Comparison of ENCODE assay signal across 21 cellular contexts in genomic region chr5:143664623-143665022, GRCh38.
"Had no signal": no experiment of that assay in that cellular context is flagged by ENCODE, and none has a peak within 500 bp of the region (broad histone marks: within the 10 kb centered on the region; RNA-seq: fewer than 3 reads in every experiment).

No MANE protein-coding gene starts in this region.

- H3K9me3 Mint-ChIP-seq: dendritic cell treated with granulocyte-macrophage colony-stimulating factor and Interleukin-4, amounts not matched to agents 40 ng/mL and 50 ng/mL, for 4 days; effector memory CD8-positive, alpha-beta T cell; nephron progenitor cell; stimulated activated memory B cell treated with anti-CD40 and anti-IgM and Interleukin-4, amounts not matched to agents 10 μg/mL and 1 μg/mL and 100 μg/mL, for 72 hours; stimulated activated naive CD8-positive, alpha-beta T cell treated with anti-CD3 and anti-CD28 coated beads, Interleukin-15, Interleukin-2, amounts not matched to agents 100 ng/mL and 50 ng/mL, for 24 hours had no signal

- H3K36me3 Mint-ChIP-seq: stimulated activated memory B cell treated with anti-CD40 and anti-IgM and Interleukin-4, amounts not matched to agents 10 μg/mL and 1 μg/mL and 100 μg/mL, for 72 hours had no signal

- ATAC-seq: effector memory CD8-positive, alpha-beta T cell; gastrocnemius medialis; heart right ventricle; naive thymus-derived CD4-positive, alpha-beta T cell; psoas muscle; stimulated activated memory B cell treated with anti-CD40 and anti-IgM and Interleukin-4, amounts not matched to agents 10 μg/mL and 1 μg/mL and 100 μg/mL, for 72 hours had no signal

- H3K27ac Mint-ChIP-seq: dendritic cell treated with granulocyte-macrophage colony-stimulating factor and Interleukin-4, amounts not matched to agents 40 ng/mL and 50 ng/mL, for 4 days; effector memory CD8-positive, alpha-beta T cell; naive thymus-derived CD4-positive, alpha-beta T cell; nephron progenitor cell; stimulated activated memory B cell treated with anti-CD40 and anti-IgM and Interleukin-4, amounts not matched to agents 10 μg/mL and 1 μg/mL and 100 μg/mL, for 72 hours; stimulated activated naive CD8-positive, alpha-beta T cell treated with anti-CD3 and anti-CD28 coated beads, Interleukin-15, Interleukin-2, amounts not matched to agents 100 ng/mL and 50 ng/mL, for 24 hours had no signal

- DNase-seq: effector memory CD8-positive, alpha-beta T cell; gastrocnemius medialis; heart right ventricle; islet precursor cell; mammary epithelial cell; naive thymus-derived CD4-positive, alpha-beta T cell; nephron progenitor cell; psoas muscle; retina; right lobe of liver; stimulated activated CD4-positive, alpha-beta T cell treated with anti-CD3 and anti-CD28 coated beads, Interleukin-4, amount 100 ng/mL, for 1 hour; stimulated activated CD8-positive, alpha-beta memory T cell treated with anti-CD3 and anti-CD28 coated beads, Interleukin-4, amount 100 ng/mL, for 48 hours; tibial artery; upper lobe of left lung; uterus had no signal

- H3K27me3 Mint-ChIP-seq: dendritic cell treated with granulocyte-macrophage colony-stimulating factor and Interleukin-4, amounts not matched to agents 40 ng/mL and 50 ng/mL, for 4 days; effector memory CD8-positive, alpha-beta T cell; stimulated activated memory B cell treated with anti-CD40 and anti-IgM and Interleukin-4, amounts not matched to agents 10 μg/mL and 1 μg/mL and 100 μg/mL, for 72 hours; stimulated activated naive CD8-positive, alpha-beta T cell treated with anti-CD3 and anti-CD28 coated beads, Interleukin-15, Interleukin-2, amounts not matched to agents 100 ng/mL and 50 ng/mL, for 24 hours had no signal

- H3K27me3 ChIP-seq: esophagus muscularis mucosa, gastrocnemius medialis, heart right ventricle, right lobe of liver, tibial artery, upper lobe of left lung, uterus had no signal

- H3K27ac ChIP-seq: epithelial cell of prostate, esophagus muscularis mucosa, gastrocnemius medialis, heart right ventricle, parathyroid adenoma, psoas muscle, right lobe of liver, tibial artery, upper lobe of left lung, uterus had no signal

- H3K4me3 ChIP-seq: esophagus muscularis mucosa, gastrocnemius medialis, heart right ventricle, psoas muscle, right lobe of liver, tibial artery, upper lobe of left lung, uterus had no signal

- H3K4me3 Mint-ChIP-seq: dendritic cell treated with granulocyte-macrophage colony-stimulating factor and Interleukin-4, amounts not matched to agents 40 ng/mL and 50 ng/mL, for 4 days; effector memory CD8-positive, alpha-beta T cell; naive thymus-derived CD4-positive, alpha-beta T cell; nephron progenitor cell; stimulated activated memory B cell treated with anti-CD40 and anti-IgM and Interleukin-4, amounts not matched to agents 10 μg/mL and 1 μg/mL and 100 μg/mL, for 72 hours; stimulated activated naive CD8-positive, alpha-beta T cell treated with anti-CD3 and anti-CD28 coated beads, Interleukin-15, Interleukin-2, amounts not matched to agents 100 ng/mL and 50 ng/mL, for 24 hours had no signal

- H3K4me1 Mint-ChIP-seq: naive thymus-derived CD4-positive, alpha-beta T cell; nephron progenitor cell; stimulated activated memory B cell treated with anti-CD40 and anti-IgM and Interleukin-4, amounts not matched to agents 10 μg/mL and 1 μg/mL and 100 μg/mL, for 72 hours had no signal

- H3K36me3 ChIP-seq: esophagus muscularis mucosa, gastrocnemius medialis, heart right ventricle, right lobe of liver, tibial artery, upper lobe of left lung, uterus had no signal

- H3K9me3 ChIP-seq: esophagus muscularis mucosa, gastrocnemius medialis, heart right ventricle, psoas muscle, right lobe of liver, tibial artery, upper lobe of left lung, uterus had no signal

- H3K4me1 ChIP-seq: esophagus muscularis mucosa, gastrocnemius medialis, heart right ventricle, parathyroid adenoma, psoas muscle, right lobe of liver, tibial artery, upper lobe of left lung, uterus had no signal
